ENCODE assay signal across 1 cellular context in the genomic region with DNA sequence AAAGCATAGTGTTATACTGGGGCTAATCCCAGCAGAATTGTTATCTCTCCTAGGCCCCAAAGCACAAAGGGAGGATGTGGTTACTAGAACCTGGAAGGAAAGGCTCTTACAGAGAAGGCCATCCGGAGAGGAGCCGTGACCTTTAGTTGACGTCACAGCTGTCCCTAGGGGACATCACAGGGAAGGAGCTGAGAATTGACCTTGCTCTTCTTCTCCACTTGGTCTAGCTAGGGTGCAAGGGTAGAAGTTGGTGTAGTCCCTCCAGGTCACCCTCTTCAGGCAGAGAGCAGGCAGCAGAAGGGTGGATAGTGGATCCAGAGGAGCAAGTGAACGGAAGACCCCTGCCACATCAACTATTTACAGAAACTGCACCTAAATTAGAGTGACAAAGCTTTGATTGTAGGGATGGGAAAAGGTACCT.
TF ChIP-seq lines count a peak whose summit lies in the region.

No MANE protein-coding gene starts in this region.

TF ChIP-seq in WTC11, 78 proteins besides CTCF, POLR2A, EP300 and RAD21 (continued from another document):
- TF ChIP-seq, protein P1, sequence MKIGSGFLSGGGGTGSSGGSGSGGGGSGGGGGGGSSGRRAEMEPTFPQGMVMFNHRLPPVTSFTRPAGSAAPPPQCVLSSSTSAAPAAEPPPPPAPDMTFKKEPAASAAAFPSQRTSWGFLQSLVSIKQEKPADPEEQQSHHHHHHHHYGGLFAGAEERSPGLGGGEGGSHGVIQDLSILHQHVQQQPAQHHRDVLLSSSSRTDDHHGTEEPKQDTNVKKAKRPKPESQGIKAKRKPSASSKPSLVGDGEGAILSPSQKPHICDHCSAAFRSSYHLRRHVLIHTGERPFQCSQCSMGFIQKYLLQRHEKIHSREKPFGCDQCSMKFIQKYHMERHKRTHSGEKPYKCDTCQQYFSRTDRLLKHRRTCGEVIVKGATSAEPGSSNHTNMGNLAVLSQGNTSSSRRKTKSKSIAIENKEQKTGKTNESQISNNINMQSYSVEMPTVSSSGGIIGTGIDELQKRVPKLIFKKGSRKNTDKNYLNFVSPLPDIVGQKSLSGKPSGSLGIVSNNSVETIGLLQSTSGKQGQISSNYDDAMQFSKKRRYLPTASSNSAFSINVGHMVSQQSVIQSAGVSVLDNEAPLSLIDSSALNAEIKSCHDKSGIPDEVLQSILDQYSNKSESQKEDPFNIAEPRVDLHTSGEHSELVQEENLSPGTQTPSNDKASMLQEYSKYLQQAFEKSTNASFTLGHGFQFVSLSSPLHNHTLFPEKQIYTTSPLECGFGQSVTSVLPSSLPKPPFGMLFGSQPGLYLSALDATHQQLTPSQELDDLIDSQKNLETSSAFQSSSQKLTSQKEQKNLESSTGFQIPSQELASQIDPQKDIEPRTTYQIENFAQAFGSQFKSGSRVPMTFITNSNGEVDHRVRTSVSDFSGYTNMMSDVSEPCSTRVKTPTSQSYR (CRISPR knock-in tag; IDR thresholded peaks at IDR 0.05): no peak
- no peak for TF ChIP-seq ETV6 (CRISPR knock-in tag; IDR thresholded peaks at IDR 0.05)
- no peak for TF ChIP-seq NR3C1 (CRISPR knock-in tag; conservative IDR thresholded peaks at IDR 0.05; ENCODE audit: low read depth)
- TF ChIP-seq IRF2 (CRISPR knock-in tag; IDR thresholded peaks at IDR 0.05; ENCODE audit: borderline replicate concordance, low read depth): no peak
